Comparison of ENCODE assay signal across 8 cellular contexts in the genomic region with DNA sequence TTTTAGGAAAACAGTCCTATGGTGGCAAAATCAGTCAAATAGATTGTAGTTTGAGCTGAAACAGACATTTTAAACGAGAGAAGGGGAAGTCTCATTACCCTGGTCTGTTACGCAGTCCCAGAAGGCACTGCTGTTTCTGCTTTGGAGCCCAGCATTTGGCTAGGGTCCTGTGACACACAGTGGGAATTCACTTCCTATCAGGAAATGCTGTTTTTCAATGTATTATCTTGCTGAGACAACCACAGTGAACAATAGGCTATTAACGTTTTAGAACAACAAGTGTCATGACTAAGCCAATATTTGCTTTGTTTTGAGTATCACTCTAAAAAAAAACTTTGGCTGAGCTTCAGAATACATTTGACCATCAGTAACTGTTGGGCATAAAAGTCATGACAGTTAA.
DNase-seq lines count a peak whose midpoint lies in the region; ATAC-seq and TF ChIP-seq lines count a peak whose summit lies in the region.

No MANE protein-coding gene starts in this region.

- H3K4me1 Mint-ChIP-seq in CD8-positive, alpha-beta memory T cell: peaks cover 89 to 98% (median 97%) of the 10 kb centered on the region in 3 donors

- peaks cover 0 to 6% (median 5%) of the 10 kb centered on the region in 3 donors for H3K36me3 Mint-ChIP-seq in CD8-positive, alpha-beta memory T cell

- H3K4me2 ChIP-seq in Loucy (ENCODE audit: low read depth, low read length, poor library complexity, severe bottlenecking): peak overlapping the region; percentile 78

- peaks cover 93% of the 10 kb centered on the region for H3K4me1 ChIP-seq in CD8-positive, alpha-beta memory T cell (ENCODE audit: insufficient read depth, low read length)
- peaks cover 74% of the 10 kb centered on the region for H3K4me1 ChIP-seq in Loucy (ENCODE audit: insufficient read depth, low read length, poor library complexity, severe bottlenecking)
- H3K4me1 ChIP-seq in body of pancreas: peaks cover 42% of the 10 kb centered on the region
- H3K4me1 ChIP-seq in right lobe of liver: peaks cover 0 to 28% (median under 1%) of the 10 kb centered on the region in 4 donors

- no peaks in the 10 kb centered on the region for H3K9me3 Mint-ChIP-seq in CD8-positive, alpha-beta memory T cell

- H3K36me3 ChIP-seq in CD8-positive, alpha-beta memory T cell (ENCODE audit: insufficient read depth, low read length): no peaks in the 10 kb centered on the region
- H3K36me3 ChIP-seq in Loucy (ENCODE audit: insufficient read depth, low read length) (no peaks in the 10 kb centered on the region), body of pancreas (replicated peaks in 1 of 2; ENCODE audit: insufficient read depth in 1 of 2, low read depth in 2 of 2) (no peaks in the 10 kb centered on the region), right lobe of liver (no peaks in the 10 kb centered on the region)

- CTCF ChIA-PET in CD8-positive, alpha-beta memory T cell (lab: Charles Lee): interaction anchor here (1.0 to 1.2 kb wide), 2 partner anchors 13 to 23 kb away, joined by 3 to 4 read pairs; no protein-coding TSS in a partner anchor

- H3K4me3 ChIP-seq in CD8-positive, alpha-beta memory T cell (ENCODE audit: low read length): no peak overlapping the region
- peak overlapping the region; percentile 59 for H3K4me3 ChIP-seq in Loucy (ENCODE audit: low read length, poor library complexity, severe bottlenecking)
- no peak overlapping the region for H3K4me3 ChIP-seq in body of pancreas
- no peak overlapping the region for H3K4me3 ChIP-seq in right lobe of liver

- 0 out of 2 replicates have a peak overlapping the region, but pooled peaks have one; percentile 1 for H2AFZ ChIP-seq in Loucy (ENCODE audit: low read length)

- DNase-seq in CD8-positive, alpha-beta memory T cell: no peak
- peak in 2 of 4 donors; percentile 22 to 45 for DNase-seq in body of pancreas
- no peak for DNase-seq in right lobe of liver
- no peak for DNase-seq in retina

- peak overlapping the region in 6 of 7 donors; percentile 14 to 85 (median 42) for H3K4me3 Mint-ChIP-seq in CD8-positive, alpha-beta memory T cell

- peak overlapping the region; percentile 7 for H3K27ac ChIP-seq in CD8-positive, alpha-beta memory T cell (ENCODE audit: low read depth, low read length)
- H3K27ac ChIP-seq in body of pancreas (peak overlapping the region in 2 of 4 donors; percentile 7 to 67), right lobe of liver (peak overlapping the region in 2 of 3 donors; percentile 2 to 20)

- H3K27me3 ChIP-seq in CD8-positive, alpha-beta memory T cell (ENCODE audit: insufficient read depth, low read length, poor library complexity, severe bottlenecking): no peaks in the 10 kb centered on the region
- H3K27me3 ChIP-seq in Loucy (ENCODE audit: insufficient read depth, low read length, poor library complexity, severe bottlenecking) (no peaks in the 10 kb centered on the region), body of pancreas (no peaks in the 10 kb centered on the region), right lobe of liver (no peaks in the 10 kb centered on the region)

- TF ChIP-seq POLR2A in body of pancreas (IDR thresholded peaks at IDR 0.05) (no peak), right lobe of liver (IDR thresholded peaks at IDR 0.05) (no peak)

- H3K9me3 ChIP-seq in CD8-positive, alpha-beta memory T cell (ENCODE audit: low read length): no peaks in the 10 kb centered on the region
- H3K9me3 ChIP-seq in Loucy (ENCODE audit: insufficient read depth, low read depth, low read length): no peaks in the 10 kb centered on the region
- no peaks in the 10 kb centered on the region for H3K9me3 ChIP-seq in body of pancreas
- no peaks in the 10 kb centered on the region for H3K9me3 ChIP-seq in right lobe of liver

- intact Hi-C loops in body of pancreas (cut with DNase I) (no loop called here), right lobe of liver (cut with DNase I) (no loop called here)

- H3K27me3 Mint-ChIP-seq in CD8-positive, alpha-beta memory T cell: no peaks in the 10 kb centered on the region

- ATAC-seq in body of pancreas (peak; percentile 58), right lobe of liver (peak; percentile 70 to 84 (median 77)), GM18520 (IDR thresholded peaks at IDR 0.05; ENCODE audit: unreplicated experiment) (no peak), GM19035 (IDR thresholded peaks at IDR 0.05; ENCODE audit: unreplicated experiment) (no peak), HG03039 (IDR thresholded peaks at IDR 0.05; ENCODE audit: unreplicated experiment) (no peak)

- H3F3A ChIP-seq in Loucy (ENCODE audit: low read depth): peaks cover 5% of the 10 kb centered on the region; the same call in 1 of the 2 replicates

- H3K27ac Mint-ChIP-seq in CD8-positive, alpha-beta memory T cell: peak overlapping the region; percentile 76 to 88 (median 82)

- POLR2A ChIA-PET in CD8-positive, alpha-beta memory T cell (lab: Charles Lee): interaction anchor here (0.5 kb wide), 1 partner anchor 140 kb away, joined by 3 read pairs; no protein-coding TSS in a partner anchor

- peak overlapping the region; percentile 56 for H3K9ac ChIP-seq in Loucy (ENCODE audit: low read depth, low read length, poor library complexity, severe bottlenecking)

- no peaks in the 10 kb centered on the region for H4K20me1 ChIP-seq in Loucy (ENCODE audit: insufficient read depth, low read length, poor library complexity, severe bottlenecking)

- TF ChIP-seq CTCF in Loucy (conservative IDR thresholded peaks at IDR 0.05; ENCODE audit: low read length): no peak
- no peak for TF ChIP-seq CTCF in body of pancreas (IDR thresholded peaks at IDR 0.05)
- TF ChIP-seq CTCF in right lobe of liver (IDR thresholded peaks at IDR 0.05): no peak

- H3K9me2 ChIP-seq in Loucy (replicated peaks; ENCODE audit: low read depth, low read length): no peaks in the 10 kb centered on the region

- peaks cover 93% of the 10 kb centered on the region for H3K79me2 ChIP-seq in Loucy (ENCODE audit: insufficient read depth, low read length)

- 31 to 34% methylated on average over 3 of the region's 3 CpGs for WGBS in body of pancreas, 2 donors
- WGBS in right lobe of liver (ENCODE audit: insufficient coverage, low coverage, low lambda C conversion rate, missing lambda C conversion rate): 23% methylated on average over 3 of the region's 3 CpGs

Comparison
In these comparisons a context has a peak if more than half of its experiments do, and no peak if none do; other contexts are left out.
1. ATAC-seq: peak in body of pancreas (single experiment) and right lobe of liver (4 of 4); none in GM18520 (single experiment), GM19035 (single experiment) and HG03039 (single experiment).